Comparison of ENCODE assay signal across 1 cellular context in the genomic region with DNA sequence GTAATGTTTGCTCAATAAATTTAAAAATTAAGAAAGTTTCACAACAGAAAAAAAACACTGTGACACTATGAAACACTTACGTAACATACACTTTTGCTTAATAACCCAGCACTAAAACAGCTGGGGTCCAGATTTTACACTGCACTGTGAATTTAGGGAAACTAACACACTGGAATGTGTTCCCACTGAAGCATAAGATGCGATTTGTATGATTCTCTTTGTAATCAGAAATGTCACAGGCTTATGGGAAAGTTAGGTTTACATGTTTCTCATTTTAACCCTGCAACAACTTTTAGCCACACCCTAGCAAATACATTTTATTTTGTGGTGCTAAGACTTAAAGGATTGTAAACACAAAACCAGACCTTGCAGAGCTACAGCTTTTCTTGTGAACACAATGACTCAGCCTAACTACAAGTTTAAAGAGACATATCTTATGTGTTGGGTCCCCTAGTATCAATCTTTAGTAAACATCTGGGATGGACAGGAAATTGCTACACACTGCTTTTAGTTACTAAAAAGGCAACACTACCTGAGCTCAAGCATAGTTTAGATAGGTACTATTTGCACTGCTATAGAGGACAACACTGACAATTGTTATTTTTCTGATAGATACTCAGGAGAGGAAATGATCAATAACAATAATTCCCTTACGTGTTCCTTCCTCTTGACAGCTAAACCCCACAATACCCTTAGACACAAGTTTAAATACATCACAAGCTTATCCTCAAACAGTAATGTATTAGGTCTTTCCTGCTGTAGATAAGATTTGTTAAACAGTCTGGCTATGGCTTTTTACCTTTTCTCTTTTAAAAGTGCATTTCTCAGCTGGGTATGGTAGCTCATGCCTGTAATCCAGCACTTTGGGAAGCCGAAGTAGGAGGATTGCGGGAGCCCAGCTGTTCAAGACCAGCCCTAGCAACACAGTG.
TF ChIP-seq lines count a peak whose summit lies in the region.

No MANE protein-coding gene starts in this region.

TF ChIP-seq in HepG2, 621 proteins besides CTCF, POLR2A, EP300 and RAD21 (continued from another document and continues in another):
- TF ChIP-seq, protein P1, sequence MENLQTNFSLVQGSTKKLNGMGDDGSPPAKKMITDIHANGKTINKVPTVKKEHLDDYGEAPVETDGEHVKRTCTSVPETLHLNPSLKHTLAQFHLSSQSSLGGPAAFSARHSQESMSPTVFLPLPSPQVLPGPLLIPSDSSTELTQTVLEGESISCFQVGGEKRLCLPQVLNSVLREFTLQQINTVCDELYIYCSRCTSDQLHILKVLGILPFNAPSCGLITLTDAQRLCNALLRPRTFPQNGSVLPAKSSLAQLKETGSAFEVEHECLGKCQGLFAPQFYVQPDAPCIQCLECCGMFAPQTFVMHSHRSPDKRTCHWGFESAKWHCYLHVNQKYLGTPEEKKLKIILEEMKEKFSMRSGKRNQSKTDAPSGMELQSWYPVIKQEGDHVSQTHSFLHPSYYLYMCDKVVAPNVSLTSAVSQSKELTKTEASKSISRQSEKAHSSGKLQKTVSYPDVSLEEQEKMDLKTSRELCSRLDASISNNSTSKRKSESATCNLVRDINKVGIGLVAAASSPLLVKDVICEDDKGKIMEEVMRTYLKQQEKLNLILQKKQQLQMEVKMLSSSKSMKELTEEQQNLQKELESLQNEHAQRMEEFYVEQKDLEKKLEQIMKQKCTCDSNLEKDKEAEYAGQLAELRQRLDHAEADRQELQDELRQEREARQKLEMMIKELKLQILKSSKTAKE (CRISPR knock-in tag; IDR thresholded peaks at IDR 0.05; ENCODE audit: borderline replicate concordance): peak; percentile 90
- TF ChIP-seq, protein P2, sequence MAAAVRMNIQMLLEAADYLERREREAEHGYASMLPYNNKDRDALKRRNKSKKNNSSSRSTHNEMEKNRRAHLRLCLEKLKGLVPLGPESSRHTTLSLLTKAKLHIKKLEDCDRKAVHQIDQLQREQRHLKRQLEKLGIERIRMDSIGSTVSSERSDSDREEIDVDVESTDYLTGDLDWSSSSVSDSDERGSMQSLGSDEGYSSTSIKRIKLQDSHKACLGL (CRISPR knock-in tag; IDR thresholded peaks at IDR 0.05): no peak
- peak; percentile 100 for TF ChIP-seq ZBTB39 (CRISPR knock-in tag; IDR thresholded peaks at IDR 0.05)
- peak; percentile 96 for TF ChIP-seq DNMT3B (CRISPR knock-in tag; conservative IDR thresholded peaks at IDR 0.05)
- TF ChIP-seq, protein P3, sequence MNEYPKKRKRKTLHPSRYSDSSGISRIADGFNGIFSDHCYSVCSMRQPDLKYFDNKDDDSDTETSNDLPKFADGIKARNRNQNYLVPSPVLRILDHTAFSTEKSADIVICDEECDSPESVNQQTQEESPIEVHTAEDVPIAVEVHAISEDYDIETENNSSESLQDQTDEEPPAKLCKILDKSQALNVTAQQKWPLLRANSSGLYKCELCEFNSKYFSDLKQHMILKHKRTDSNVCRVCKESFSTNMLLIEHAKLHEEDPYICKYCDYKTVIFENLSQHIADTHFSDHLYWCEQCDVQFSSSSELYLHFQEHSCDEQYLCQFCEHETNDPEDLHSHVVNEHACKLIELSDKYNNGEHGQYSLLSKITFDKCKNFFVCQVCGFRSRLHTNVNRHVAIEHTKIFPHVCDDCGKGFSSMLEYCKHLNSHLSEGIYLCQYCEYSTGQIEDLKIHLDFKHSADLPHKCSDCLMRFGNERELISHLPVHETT (CRISPR knock-in tag; conservative IDR thresholded peaks at IDR 0.05): no peak
- no peak; the same call in 1 of the 2 replicates for TF ChIP-seq AHR (CRISPR knock-in tag; IDR thresholded peaks at IDR 0.05)
- TF ChIP-seq HDAC1 (CRISPR knock-in tag; IDR thresholded peaks at IDR 0.05): peak; percentile 76
- 0 out of 2 replicates have a peak, but pooled peaks have one; percentile 55 for TF ChIP-seq RORA (CRISPR knock-in tag; IDR thresholded peaks at IDR 0.05)
- TF ChIP-seq GPBP1L1 (CRISPR knock-in tag; IDR thresholded peaks at IDR 0.05): no peak
- TF ChIP-seq POLR2AphosphoS2 (IDR thresholded peaks at IDR 0.05; ENCODE audit: low read depth, low read length): no peak
- TF ChIP-seq ZXDC (CRISPR knock-in tag; IDR thresholded peaks at IDR 0.05): no peak
- no peak for TF ChIP-seq TRIM22 (IDR thresholded peaks at IDR 0.05)
- TF ChIP-seq NFAT5 (CRISPR knock-in tag; IDR thresholded peaks at IDR 0.05): no peak
- TF ChIP-seq SIX1 (CRISPR knock-in tag; IDR thresholded peaks at IDR 0.05; ENCODE audit: borderline replicate concordance): peak; percentile 90
- TF ChIP-seq GABPA (IDR thresholded peaks at IDR 0.05; ENCODE audit: low read depth, low read length): no peak
- TF ChIP-seq GABPA (CRISPR knock-in tag; IDR thresholded peaks at IDR 0.05; ENCODE audit: low read depth): peak; percentile 77
- TF ChIP-seq ZNF337 (CRISPR knock-in tag; IDR thresholded peaks at IDR 0.05; ENCODE audit: borderline replicate concordance, low read depth): no peak
- TF ChIP-seq CREB1 (IDR thresholded peaks at IDR 0.05): no peak
- peak; percentile 85 for TF ChIP-seq CREB1 (CRISPR knock-in tag; IDR thresholded peaks at IDR 0.05)
- peak; percentile 69 for TF ChIP-seq ZNF761 (CRISPR knock-in tag; conservative IDR thresholded peaks at IDR 0.05)
- no peak for TF ChIP-seq ZNF207 (IDR thresholded peaks at IDR 0.05; ENCODE audit: borderline replicate concordance)
- TF ChIP-seq MIER2 (CRISPR knock-in tag; IDR thresholded peaks at IDR 0.05): peak; percentile 35; the same call in 1 of the 2 replicates
- no peak for TF ChIP-seq CAMTA2 (CRISPR knock-in tag; IDR thresholded peaks at IDR 0.05; ENCODE audit: borderline replicate concordance)
- no peak for TF ChIP-seq MLLT10 (CRISPR knock-in tag; IDR thresholded peaks at IDR 0.05)
- no peak; the same call in 1 of the 2 replicates for TF ChIP-seq RXRA (CRISPR knock-in tag; IDR thresholded peaks at IDR 0.05)
- no peak for TF ChIP-seq XRCC5 (optimal IDR thresholded peaks at IDR 0.05; ENCODE audit: low read length)
- no peak for TF ChIP-seq HES4 (CRISPR knock-in tag; IDR thresholded peaks at IDR 0.05; ENCODE audit: borderline replicate concordance)
- TF ChIP-seq NFKBIZ (CRISPR knock-in tag; IDR thresholded peaks at IDR 0.05): 0 out of 2 replicates have a peak, but pooled peaks have one; percentile 70
- no peak for TF ChIP-seq CBX1 (IDR thresholded peaks at IDR 0.05; ENCODE audit: low read depth)
- TF ChIP-seq ZNF33B (CRISPR knock-in tag; IDR thresholded peaks at IDR 0.05): no peak; the same call in 1 of the 2 replicates
- TF ChIP-seq, protein P4, sequence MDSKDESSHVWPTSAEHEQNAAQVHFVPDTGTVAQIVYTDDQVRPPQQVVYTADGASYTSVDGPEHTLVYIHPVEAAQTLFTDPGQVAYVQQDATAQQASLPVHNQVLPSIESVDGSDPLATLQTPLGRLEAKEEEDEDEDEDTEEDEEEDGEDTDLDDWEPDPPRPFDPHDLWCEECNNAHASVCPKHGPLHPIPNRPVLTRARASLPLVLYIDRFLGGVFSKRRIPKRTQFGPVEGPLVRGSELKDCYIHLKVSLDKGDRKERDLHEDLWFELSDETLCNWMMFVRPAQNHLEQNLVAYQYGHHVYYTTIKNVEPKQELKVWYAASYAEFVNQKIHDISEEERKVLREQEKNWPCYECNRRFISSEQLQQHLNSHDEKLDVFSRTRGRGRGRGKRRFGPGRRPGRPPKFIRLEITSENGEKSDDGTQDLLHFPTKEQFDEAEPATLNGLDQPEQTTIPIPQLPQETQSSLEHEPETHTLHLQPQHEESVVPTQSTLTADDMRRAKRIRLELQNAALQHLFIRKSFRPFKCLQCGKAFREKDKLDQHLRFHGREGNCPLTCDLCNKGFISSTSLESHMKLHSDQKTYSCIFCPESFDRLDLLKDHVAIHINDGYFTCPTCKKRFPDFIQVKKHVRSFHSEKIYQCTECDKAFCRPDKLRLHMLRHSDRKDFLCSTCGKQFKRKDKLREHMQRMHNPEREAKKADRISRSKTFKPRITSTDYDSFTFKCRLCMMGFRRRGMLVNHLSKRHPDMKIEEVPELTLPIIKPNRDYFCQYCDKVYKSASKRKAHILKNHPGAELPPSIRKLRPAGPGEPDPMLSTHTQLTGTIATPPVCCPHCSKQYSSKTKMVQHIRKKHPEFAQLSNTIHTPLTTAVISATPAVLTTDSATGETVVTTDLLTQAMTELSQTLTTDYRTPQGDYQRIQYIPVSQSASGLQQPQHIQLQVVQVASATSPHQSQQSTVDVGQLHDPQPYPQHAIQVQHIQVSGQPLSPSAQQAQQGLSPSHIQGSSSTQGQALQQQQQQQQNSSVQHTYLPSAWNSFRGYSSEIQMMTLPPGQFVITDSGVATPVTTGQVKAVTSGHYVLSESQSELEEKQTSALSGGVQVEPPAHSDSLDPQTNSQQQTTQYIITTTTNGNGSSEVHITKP (CRISPR knock-in tag; IDR thresholded peaks at IDR 0.05; ENCODE audit: low read depth): 0 out of 2 replicates have a peak, but pooled peaks have one; percentile 49
- peak; percentile 45; the same call in 1 of the 2 replicates for TF ChIP-seq MIER3 (CRISPR knock-in tag; IDR thresholded peaks at IDR 0.05; ENCODE audit: borderline replicate concordance)
